In genomic region chr18:11946756-11947155, GRCh38 we compare ENCODE assay signal across 8 cellular contexts. TPM values are rescaled to one million over a fixed set of nuclear protein-coding genes. Genes with fewer than 3 reads are reported as not detected.
DNase-seq lines count a peak whose midpoint lies in the region; ATAC-seq and TF ChIP-seq lines count a peak whose summit lies in the region.

No MANE protein-coding gene starts in this region.

- no peaks in the 10 kb centered on the region for H3K27me3 Mint-ChIP-seq in Calu3 (ENCODE audit: unreplicated experiment)

- H3K4me1 Mint-ChIP-seq in Calu3 (ENCODE audit: low read depth, unreplicated experiment), result peaks cover 8% of the 10 kb centered on the region

- no peaks in the 10 kb centered on the region for H3K9me3 Mint-ChIP-seq in Calu3 (ENCODE audit: low read depth, unreplicated experiment)

- no peak for ATAC-seq in HG02973 (IDR thresholded peaks at IDR 0.05; ENCODE audit: unreplicated experiment)

- peak overlapping the region in 1 of 2 donors; percentile 81 for H3K9ac ChIP-seq in mucosa of rectum (ENCODE audit: low read depth in 1 of 2, low read length in 2 of 2)

- no peak for TF ChIP-seq CTCF in Calu3 (IDR thresholded peaks at IDR 0.05; ENCODE audit: unreplicated experiment)
- TF ChIP-seq CTCF in LNCaP clone FGC (IDR thresholded peaks at IDR 0.05; ENCODE audit: control insufficient read depth, extremely low read depth, insufficient read depth), result no peak
- no peak for TF ChIP-seq CTCF in choroid plexus epithelial cell (conservative IDR thresholded peaks at IDR 0.05; ENCODE audit: low read depth, low read length)

- H3K27ac Mint-ChIP-seq in Calu3 (ENCODE audit: unreplicated experiment), result peak overlapping the region; percentile 97

- peaks cover 9% of the 10 kb centered on the region for H3K36me3 Mint-ChIP-seq in Calu3 (ENCODE audit: insufficient read depth, unreplicated experiment)

- BruUV-seq in Calu3 (replicated peaks; lab: Mats Ljungman, UMichigan), result TSS peak; percentile 77

- CTCF ChIA-PET in Calu3 (lab: Charles Lee), result interaction anchor here (0.5 to 2.2 kb wide), 7 partner anchors 9 to 217 kb away, joined by 3 to 9 read pairs (median 3); partner anchors contain the start of gene IMPA2

- DNase-seq in Calu3, result no peak
- DNase-seq in LNCaP clone FGC (ENCODE audit: low read depth), result peak; percentile 7
- DNase-seq in choroid plexus epithelial cell (ENCODE audit: low read depth), result peak; percentile 79
- no peak for DNase-seq in DMS114 treated with DMSO at 0.1 percent for 48 hours (lab: John Stamatoyannopoulos, UW; ENCODE audit: unreplicated experiment)
- no peak for DNase-seq in T-helper 9 cell
- DNase-seq in activated CD4-positive, alpha-beta T cell treated with anti-CD3 and anti-CD28 coated beads for 4 hours, result no peak

- intact Hi-C loops in Calu3 (cut with micrococcal nuclease; ENCODE audit: unreplicated experiment), result no loop called here

- H3K4me1 ChIP-seq in mucosa of rectum (ENCODE audit: control insufficient read depth in 2 of 2, insufficient read depth in 2 of 2, low read length in 2 of 2), result peaks cover 9 to 10% of the 10 kb centered on the region in 2 donors

- H3K4me3 ChIP-seq in LNCaP clone FGC (ENCODE audit: low read depth, low read length), result no peak overlapping the region
- no peak overlapping the region for H3K4me3 ChIP-seq in choroid plexus epithelial cell (ENCODE audit: low read depth, low read length)
- H3K4me3 ChIP-seq in mucosa of rectum (ENCODE audit: low read length in 2 of 2), result peak overlapping the region; percentile 23 to 67

- H3K27ac ChIP-seq in mucosa of rectum (ENCODE audit: low read depth in 2 of 2, low read length in 2 of 2), result peak overlapping the region in 1 of 2 donors; percentile 87

- peak overlapping the region; percentile 78 for H3K4me3 Mint-ChIP-seq in Calu3 (ENCODE audit: low read depth, unreplicated experiment)

- no peaks in the 10 kb centered on the region for H3K36me3 ChIP-seq in mucosa of rectum (ENCODE audit: control insufficient read depth in 2 of 2, insufficient read depth in 2 of 2, low read length in 2 of 2)

- no peaks in the 10 kb centered on the region for H3K9me3 ChIP-seq in mucosa of rectum (ENCODE audit: control insufficient read depth in 2 of 2, low read length in 2 of 2)

- no peaks in the 10 kb centered on the region for H3K27me3 ChIP-seq in mucosa of rectum (ENCODE audit: control insufficient read depth in 2 of 2, insufficient read depth in 2 of 2, low read length in 2 of 2)

RNA-seq across cellular contexts. Expression of gene IMPA2, which starts 34.6 kb away (rescaled TPM):
- total RNA-seq in Calu3 (2022), result 30.9 and 34.8 TPM in 2 replicates

RNA-seq across cellular contexts. Expression of gene MPPE1, which starts 38.6 kb away (rescaled TPM):
- total RNA-seq in Calu3 (2022), result 37.6 and 44.4 TPM in 2 replicates

Comparison
In these comparisons a context has a peak if more than half of its experiments do, and no peak if none do; other contexts are left out.
1. DNase-seq: peak in LNCaP clone FGC (single experiment) and choroid plexus epithelial cell (single experiment); none in Calu3 (single experiment), DMS114 treated with DMSO at 0.1 percent for 48 hours (single experiment), T-helper 9 cell (single experiment) and activated CD4-positive, alpha-beta T cell treated with anti-CD3 and anti-CD28 coated beads for 4 hours (0 of 2).
2. H3K4me3 ChIP-seq: peak in mucosa of rectum (2 of 2); none in LNCaP clone FGC (single experiment) and choroid plexus epithelial cell (single experiment).